1 cellular context compared by ENCODE assay signal in genomic region chr16:11916524-11917285, GRCh38.
TF ChIP-seq lines count a peak whose summit lies in the region.

No MANE protein-coding gene starts in this region.

TF ChIP-seq in endothelial cell of umbilical vein, 7 proteins besides CTCF, POLR2A, EP300 and RAD21:
- TF ChIP-seq MYC (IDR thresholded peaks at IDR 0.05; ENCODE audit: low read depth, low read length) (no peak), JUN (IDR thresholded peaks at IDR 0.05; ENCODE audit: borderline replicate concordance, insufficient read depth, insufficient read length, low read depth) (peak; percentile 25)
TF ChIP-seq in endothelial cell of umbilical vein: peak in this region for 1.
